ENCODE assay signal across 32 cellular contexts in the genomic region with DNA sequence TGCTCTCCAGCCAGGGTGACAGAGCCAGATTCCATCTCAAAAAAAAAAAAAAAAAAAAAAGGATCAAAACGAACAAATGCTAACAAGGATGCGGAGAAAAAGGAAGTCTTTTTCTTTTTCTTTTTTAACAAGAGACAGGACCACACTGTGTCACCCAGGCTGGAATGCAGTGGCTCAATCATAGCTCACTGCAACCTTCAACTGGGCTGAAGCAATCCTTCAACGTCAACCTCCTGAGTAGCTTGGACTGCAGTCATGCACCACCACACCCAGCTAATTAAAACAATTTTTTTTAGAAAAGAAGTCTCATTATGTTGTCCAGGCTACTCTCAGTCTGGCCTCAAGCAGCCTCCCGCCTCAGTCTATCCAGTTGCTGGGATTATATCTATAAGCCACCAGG. TPM values are rescaled to one million over a fixed set of nuclear protein-coding genes. Genes with fewer than 3 reads are reported as not detected.
"Had no signal": no experiment of that assay in that cellular context is flagged by ENCODE, and none has a peak within 500 bp of the region (broad histone marks: within the 10 kb centered on the region; RNA-seq: fewer than 3 reads in every experiment).

No MANE protein-coding gene starts in this region.

- DNase-seq: stimulated activated CD4-positive, alpha-beta T cell treated with anti-CD3 and anti-CD28 coated beads, Interleukin-2, amount 100 ng/mL, for 24 hours; stimulated activated CD4-positive, alpha-beta T cell treated with anti-CD3 and anti-CD28 coated beads, Interleukin-2, amount 100 ng/mL, for 48 hours; stimulated activated CD4-positive, alpha-beta T cell treated with anti-CD3 and anti-CD28 coated beads, Interleukin-4, amount 100 ng/mL, for 1 hour; stimulated activated CD4-positive, alpha-beta T cell treated with anti-CD3 and anti-CD28 coated beads, Interleukin-4, amount 100 ng/mL, for 24 hours; stimulated activated CD4-positive, alpha-beta T cell treated with anti-CD3 and anti-CD28 coated beads, Interleukin-4, amount 100 ng/mL, for 4 hours; stimulated activated CD8-positive, alpha-beta memory T cell treated with anti-CD3 and anti-CD28 coated beads, Interleukin-4, amount 100 ng/mL, for 48 hours; stimulated activated naive B cell treated with anti-CD40 and anti-IgM and Interleukin-4, amounts not matched to agents 10 μg/mL and 1 μg/mL and 100 μg/mL, for 72 hours; stimulated activated naive CD4-positive, alpha-beta T cell; stimulated activated naive CD4-positive, alpha-beta T cell treated with Interleukin-2 at 50 U/mL for 16 hours; stimulated activated naive CD8-positive, alpha-beta T cell treated with anti-CD3 and anti-CD28 coated beads, Interleukin-15, amount 100 ng/mL, for 72 hours; stimulated activated naive CD8-positive, alpha-beta T cell treated with anti-CD3 and anti-CD28 coated beads, Interleukin-15, Interleukin-2, amounts not matched to agents 100 U/mL and 50 U/mL, for 24 hours; stomach; substantia nigra; testis; thyroid gland; tibial artery; transverse colon; upper lobe of right lung; uterus had no signal

- H3K9me3 Mint-ChIP-seq: stimulated activated effector memory CD8-positive, alpha-beta T cell treated with anti-CD3 and anti-CD28 coated beads, Interleukin-12 subunit alpha, Interleukin-12 subunit beta, amount 100 ng/mL, for 72 hours; stimulated activated memory B cell treated with anti-CD40 and anti-IgM and Interleukin-4, amounts not matched to agents 10 μg/mL and 1 μg/mL and 100 μg/mL, for 72 hours; stimulated activated naive B cell treated with anti-CD40 and anti-IgM and Interleukin-4, amounts not matched to agents 10 μg/mL and 1 μg/mL and 100 μg/mL, for 72 hours; stimulated activated naive CD8-positive, alpha-beta T cell treated with anti-CD3 and anti-CD28 coated beads, Interleukin-15, amount 100 ng/mL, for 72 hours; stimulated activated naive CD8-positive, alpha-beta T cell treated with anti-CD3 and anti-CD28 coated beads, Interleukin-15, Interleukin-2, amounts not matched to agents 100 ng/mL and 50 ng/mL, for 24 hours; type B pancreatic cell had no signal

- H3K27me3 ChIP-seq: testis, thyroid gland, tibial nerve, transverse colon, uterus, vagina had no signal

- H3K4me1 ChIP-seq: stomach, suprapubic skin, testis, thyroid gland, tibial artery, tibial nerve, transverse colon, upper lobe of right lung, uterus, vagina had no signal

- H3K4me3 ChIP-seq: stomach, suprapubic skin, testis, thoracic aorta, thyroid gland, tibial artery, tibial nerve, transverse colon, upper lobe of right lung, uterus, vagina had no signal

- H3K27ac ChIP-seq: stomach, suprapubic skin, testis, thoracic aorta, thyroid gland, tibial artery, tibial nerve, transverse colon, upper lobe of right lung, uterus, vagina had no signal

- H3K27ac Mint-ChIP-seq: stimulated activated effector memory CD8-positive, alpha-beta T cell treated with anti-CD3 and anti-CD28 coated beads, Interleukin-12 subunit alpha, Interleukin-12 subunit beta, amount 100 ng/mL, for 72 hours; stimulated activated memory B cell treated with anti-CD40 and anti-IgM and Interleukin-4, amounts not matched to agents 10 μg/mL and 1 μg/mL and 100 μg/mL, for 72 hours; stimulated activated naive B cell treated with anti-CD40 and anti-IgM and Interleukin-4, amounts not matched to agents 10 μg/mL and 1 μg/mL and 100 μg/mL, for 72 hours; stimulated activated naive CD8-positive, alpha-beta T cell treated with anti-CD3 and anti-CD28 coated beads, Interleukin-15, Interleukin-2, amounts not matched to agents 100 ng/mL and 50 ng/mL, for 24 hours; type B pancreatic cell had no signal

- H3K36me3 ChIP-seq: stomach, suprapubic skin, thoracic aorta, thyroid gland, tibial artery, tibial nerve, transverse colon, upper lobe of right lung, uterus, vagina had no signal

- H3K9me3 ChIP-seq: stomach, suprapubic skin, testis, thoracic aorta, thyroid gland, tibial artery, tibial nerve, transverse colon, upper lobe of right lung, uterus, vagina had no signal

- H3K36me3 Mint-ChIP-seq: stimulated activated effector memory CD8-positive, alpha-beta T cell treated with anti-CD3 and anti-CD28 coated beads, Interleukin-12 subunit alpha, Interleukin-12 subunit beta, amount 100 ng/mL, for 72 hours; stimulated activated memory B cell treated with anti-CD40 and anti-IgM and Interleukin-4, amounts not matched to agents 10 μg/mL and 1 μg/mL and 100 μg/mL, for 72 hours; stimulated activated naive B cell treated with anti-CD40 and anti-IgM and Interleukin-4, amounts not matched to agents 10 μg/mL and 1 μg/mL and 100 μg/mL, for 72 hours; type B pancreatic cell had no signal

- ATAC-seq: stimulated activated effector memory CD8-positive, alpha-beta T cell treated with anti-CD3 and anti-CD28 coated beads, Interleukin-12 subunit alpha, Interleukin-12 subunit beta, amount 100 ng/mL, for 72 hours; stimulated activated memory B cell treated with anti-CD40 and anti-IgM and Interleukin-4, amounts not matched to agents 10 μg/mL and 1 μg/mL and 100 μg/mL, for 72 hours; stimulated activated naive B cell treated with anti-CD40 and anti-IgM and Interleukin-4, amounts not matched to agents 10 μg/mL and 1 μg/mL and 100 μg/mL, for 72 hours; stimulated activated naive CD8-positive, alpha-beta T cell treated with anti-CD3 and anti-CD28 coated beads, Interleukin-15, amount 100 ng/mL, for 72 hours; stimulated activated naive CD8-positive, alpha-beta T cell treated with anti-CD3 and anti-CD28 coated beads, Interleukin-15, Interleukin-2, amounts not matched to agents 100 U/mL and 50 U/mL, for 24 hours; upper lobe of right lung had no signal

RNA-seq across cellular contexts. Expression of a gene that starts 20.8 kb away (rescaled TPM):
- total RNA-seq: stomach, subcutaneous adipose tissue, suprapubic skin, temporal lobe, thoracic aorta, thyroid gland, tibial nerve, transverse colon, upper lobe of right lung, ureter, urinary bladder, uterus, vagina had no signal
- polyA plus RNA-seq: stomach, thymus, urinary bladder had no signal

RNA-seq across cellular contexts. Expression of a gene that starts 34.6 kb away (rescaled TPM):
- total RNA-seq: stomach, subcutaneous adipose tissue, suprapubic skin, temporal lobe, testis, thoracic aorta, thyroid gland, tibial nerve, transverse colon, upper lobe of right lung, ureter, urinary bladder, uterus, vagina had no signal
- polyA plus RNA-seq: stomach, thymus, urinary bladder had no signal

RNA-seq across cellular contexts. Expression of a gene that starts 58.0 kb away (rescaled TPM):
- total RNA-seq: stomach, subcutaneous adipose tissue, suprapubic skin, temporal lobe, testis, thoracic aorta, thyroid gland, tibial nerve, transverse colon, upper lobe of right lung, ureter, urinary bladder, uterus, vagina had no signal
- polyA plus RNA-seq: stomach, thymus, urinary bladder had no signal
